In the genomic region with DNA sequence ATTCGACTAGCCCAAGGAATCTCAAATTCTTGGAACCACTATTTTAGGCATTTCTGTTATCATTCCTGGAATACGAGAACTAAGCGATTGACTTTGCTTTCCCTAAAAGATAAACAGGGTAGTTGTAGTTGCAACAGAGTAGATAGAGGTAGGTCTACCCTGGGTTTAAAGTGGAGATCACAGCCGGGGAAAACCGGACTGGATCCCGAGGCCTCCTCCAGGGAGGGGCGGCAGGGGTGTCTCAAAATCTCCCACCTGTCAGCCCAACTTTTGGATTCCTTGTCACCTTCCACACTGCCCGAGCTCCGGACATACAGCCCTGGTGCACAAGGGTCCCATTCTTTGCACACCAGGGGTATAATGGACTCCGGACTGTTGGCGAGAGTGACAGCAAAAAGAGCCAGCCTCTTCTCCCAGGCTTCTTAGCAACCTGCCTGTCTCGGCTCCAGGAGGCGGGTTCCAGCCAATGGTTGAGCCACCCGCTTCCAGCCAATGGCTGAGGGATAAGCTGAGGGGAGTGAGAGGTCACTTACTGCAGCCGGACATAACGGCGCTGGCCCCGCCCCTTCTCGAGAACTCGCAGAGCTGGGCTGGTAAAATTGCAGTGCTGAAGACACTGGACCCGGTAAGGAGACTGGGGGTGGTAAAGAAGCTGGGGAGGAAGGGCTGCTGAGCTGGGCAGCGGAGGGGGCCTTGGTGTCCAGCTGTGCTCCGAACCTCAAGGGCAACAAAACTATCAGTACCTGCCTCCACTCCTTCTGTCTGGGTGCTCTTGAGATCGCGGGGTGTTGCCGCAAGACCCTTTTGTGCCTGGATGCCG, we compare ENCODE assay signal across 8 cellular contexts. TPM values are rescaled to one million over a fixed set of nuclear protein-coding genes. Genes with fewer than 3 reads are reported as not detected.
DNase-seq lines count a peak whose midpoint lies in the region; ATAC-seq and TF ChIP-seq lines count a peak whose summit lies in the region.

SUOX (plus strand) TSS at position 562 of the 820 bp plus-strand sequence. CDS start 4,946 bp downstream, outside the sequence.

- H3K9me3 ChIP-seq in neutrophil: no peaks in the 10 kb centered on the region

- no peaks in the 10 kb centered on the region for H3K27me3 ChIP-seq in HL-60 (ENCODE audit: insufficient read depth, poor library complexity, severe bottlenecking)
- H3K27me3 ChIP-seq in neutrophil: no peaks in the 10 kb centered on the region

- H3K36me3 ChIP-seq in neutrophil: peaks cover 45% of the 10 kb centered on the region

- H3K4me3 ChIP-seq in HL-60 (replicated peaks; ENCODE audit: insufficient read depth, low read length) (peak within 1 kb of the TSS; percentile 74), neutrophil (ENCODE audit: low read depth in 1 of 2, low read length in 1 of 2) (peak within 1 kb of the TSS; percentile 75 to 93)

- TF ChIP-seq CTCF in HL-60 (IDR thresholded peaks at IDR 0.05; ENCODE audit: insufficient read depth, low read length) (no peak), neutrophil (IDR thresholded peaks at IDR 0.05) (no peak)

- ATAC-seq in GM21367 (IDR thresholded peaks at IDR 0.05; ENCODE audit: unreplicated experiment) (peak; percentile 95), Right ventricle myocardium inferior (peak; percentile 99)

- intact Hi-C loops in Right ventricle myocardium inferior (cut with DNase I): loop anchor here (1.0 to 5.0 kb wide), 3 partner anchors 32 to 105 kb away; partner anchors contain the start of genes PA2G4 and RPS26

- DNase-seq in EL (peak; percentile 98), HL-60 (ENCODE audit: low read depth in 1 of 2, low spot score in 1 of 2) (peak; percentile 88 to 96), NCI-H82 (lab: John Stamatoyannopoulos, UW) (peak; percentile 97), Right ventricle myocardium inferior (ENCODE audit: missing footprints) (peak; percentile 98), activated gamma-delta T cell (lab: John Stamatoyannopoulos, UW) (no peak)

- 0 to 1% (median 1%) methylated on average over 27 of the region's 27 CpGs for WGBS in adipose tissue, 3 donors

- peaks cover 23 to 24% of the 10 kb centered on the region in 2 experiments for H3K4me1 ChIP-seq in neutrophil (ENCODE audit: control insufficient read depth in 1 of 2, insufficient read depth in 1 of 2, low read depth in 1 of 2, low read length in 1 of 2)

- peak within 1 kb of the TSS; percentile 48 for H3K27ac ChIP-seq in HL-60 (replicated peaks)
- no peak within 1 kb of the TSS for H3K27ac ChIP-seq in adipose tissue (ENCODE audit: low read depth, low read length)
- H3K27ac ChIP-seq in neutrophil: peak within 1 kb of the TSS; percentile 81

RNA-seq across cellular contexts. Expression of gene SUOX, which starts in this region (rescaled TPM):
- 10 to 100 TPM in 2 of 3 donors, 1 to 10 TPM in 1; 10.0 to 27.8 (median 15.7) TPM for polyA plus RNA-seq in adipose tissue
- 28.1 TPM for total RNA-seq in Right ventricle myocardium inferior
